In genomic region chr4:1216869-1217294, GRCh38 we compare ENCODE assay signal across 8 cellular contexts. TPM values are rescaled to one million over a fixed set of nuclear protein-coding genes. Genes with fewer than 3 reads are reported as not detected.
DNase-seq lines count a peak whose midpoint lies in the region; ATAC-seq and TF ChIP-seq lines count a peak whose summit lies in the region.

No MANE protein-coding gene starts in this region.

- CTCF ChIA-PET in PC-3 (lab: Charles Lee), result no interaction called here

- H2AFZ ChIP-seq in PC-3 (ENCODE audit: low read length), result no peak overlapping the region

- no peak overlapping the region for H3K27ac ChIP-seq in PC-3 (ENCODE audit: low read length)

- no peaks in the 10 kb centered on the region for H3K27me3 ChIP-seq in PC-3 (ENCODE audit: low read length)

- H3F3A ChIP-seq in PC-3 (ENCODE audit: low read length, unreplicated experiment), result no peaks in the 10 kb centered on the region

- POLR2A ChIA-PET in PC-3 (lab: Charles Lee; ENCODE audit: unreplicated experiment), result no interaction called here

- peak; percentile 76 to 82 for ATAC-seq in activated naive CD4-positive, alpha-beta T cell treated with anti-CD3 and anti-CD28 coated beads, Interleukin-2, amount 50 U/mL, for 72 hours
- ATAC-seq in PC-3, result no peak
- no peak for ATAC-seq in HG02798 (IDR thresholded peaks at IDR 0.05; ENCODE audit: poor library complexity, unreplicated experiment)
- ATAC-seq in HG02970 (IDR thresholded peaks at IDR 0.05; ENCODE audit: low FRiP score, unreplicated experiment), result no peak

- no TSS peak for BruUV-seq in PC-3 (replicated peaks; lab: Mats Ljungman, UMichigan)

- H3K9me2 ChIP-seq in PC-3 (replicated peaks; ENCODE audit: low read length), result no peaks in the 10 kb centered on the region

- no peaks in the 10 kb centered on the region for H3K9me3 Mint-ChIP-seq in activated naive CD4-positive, alpha-beta T cell treated with anti-CD3 and anti-CD28 coated beads, Interleukin-2, amount 50 U/mL, for 72 hours

- H3K9ac ChIP-seq in PC-3 (ENCODE audit: low read length), result no peak overlapping the region

- peaks cover 7 to 25% of the 10 kb centered on the region in 2 donors for H3K36me3 Mint-ChIP-seq in activated naive CD4-positive, alpha-beta T cell treated with anti-CD3 and anti-CD28 coated beads, Interleukin-2, amount 50 U/mL, for 72 hours

- peak overlapping the region; percentile 88 to 93 for H3K27ac Mint-ChIP-seq in activated naive CD4-positive, alpha-beta T cell treated with anti-CD3 and anti-CD28 coated beads, Interleukin-2, amount 50 U/mL, for 72 hours

- H3K4me1 ChIP-seq in PC-3 (ENCODE audit: insufficient read depth, low read length), result no peaks in the 10 kb centered on the region

- H3K4me3 ChIP-seq in GM12865 (ENCODE audit: low read depth, low read length), result peak overlapping the region; percentile 28
- no peak overlapping the region for H3K4me3 ChIP-seq in PC-3 (ENCODE audit: low read length)

- H4K20me1 ChIP-seq in PC-3 (ENCODE audit: low read length), result no peaks in the 10 kb centered on the region

- peak; percentile 6 for TF ChIP-seq CTCF in GM12865 (IDR thresholded peaks at IDR 0.05; ENCODE audit: insufficient read depth, low read depth, low read length, missing control alignments)
- no peak for TF ChIP-seq CTCF in PC-3 (conservative IDR thresholded peaks at IDR 0.05; ENCODE audit: low read depth, low read length)

- no peaks in the 10 kb centered on the region; the same call in 1 of the 2 replicates for H3K36me3 ChIP-seq in PC-3 (ENCODE audit: low read depth, low read length)

- DNase-seq in GM12865 (ENCODE audit: low read depth) (peak; percentile 81), T-helper 9 cell (peak; percentile 49), NCI-H526 treated with DMSO at 0.1 percent for 48 hours (lab: John Stamatoyannopoulos, UW) (no peak), PC-3 (no peak)
- peak in 1 of 2 donors; percentile 59 for DNase-seq in activated naive CD4-positive, alpha-beta T cell treated with anti-CD3 and anti-CD28 coated beads, Interleukin-2, amount 50 U/mL, for 72 hours (ENCODE audit: low spot score in 2 of 2)
- DNase-seq in stimulated activated CD4-positive, alpha-beta T cell treated with anti-CD3 and anti-CD28 coated beads, Interleukin-1b, Interleukin-23, amount 100 ng/mL, for 24 hours (ENCODE audit: low read depth in 4 of 4, low spot score in 1 of 4), result peak in 3 of 4 experiments; percentile 17 to 43 (median 33)

- H3K9me3 ChIP-seq in PC-3 (ENCODE audit: low read length), result no peaks in the 10 kb centered on the region

- H3K79me2 ChIP-seq in PC-3 (ENCODE audit: low read length), result no peaks in the 10 kb centered on the region

- H3K4me2 ChIP-seq in PC-3 (ENCODE audit: low read length), result no peak overlapping the region

- intact Hi-C loops in PC-3 (cut with micrococcal nuclease), result no loop called here

RNA-seq across cellular contexts. Expression of gene CTBP1, which starts 32.0 kb away (rescaled TPM):
- total RNA-seq in activated naive CD4-positive, alpha-beta T cell treated with anti-CD3 and anti-CD28 coated beads, Interleukin-2, amount 50 U/mL, for 72 hours, result 100 to 1,000 TPM in 1 of 2 donors, 10 to 100 TPM in 1; 74.7 to 177 TPM
- 223 and 266 TPM in 2 replicates for total RNA-seq in PC-3 (2014; rRNA removed)

RNA-seq across cellular contexts. Expression of gene SPON2, which starts 44.5 kb away (rescaled TPM):
- total RNA-seq in activated naive CD4-positive, alpha-beta T cell treated with anti-CD3 and anti-CD28 coated beads, Interleukin-2, amount 50 U/mL, for 72 hours, result 10 to 100 TPM in 1 of 2 donors, 1 to 10 TPM in 1; 7.0 to 17.4 TPM
- 0.80 and 1.0 TPM in 2 replicates for total RNA-seq in PC-3 (2014; rRNA removed)

Comparison
In these comparisons a context has a peak if more than half of its experiments do, and no peak if none do; other contexts are left out.
1. DNase-seq: peak in GM12865 (single experiment), T-helper 9 cell (single experiment) and stimulated activated CD4-positive, alpha-beta T cell treated with anti-CD3 and anti-CD28 coated beads, Interleukin-1b, Interleukin-23, amount 100 ng/mL, for 24 hours (3 of 4); none in NCI-H526 treated with DMSO at 0.1 percent for 48 hours (single experiment) and PC-3 (single experiment).
2. ATAC-seq: peak in activated naive CD4-positive, alpha-beta T cell treated with anti-CD3 and anti-CD28 coated beads, Interleukin-2, amount 50 U/mL, for 72 hours (2 of 2); none in PC-3 (single experiment), HG02798 (single experiment) and HG02970 (single experiment).